8 cellular contexts compared by ENCODE assay signal in the genomic region with DNA sequence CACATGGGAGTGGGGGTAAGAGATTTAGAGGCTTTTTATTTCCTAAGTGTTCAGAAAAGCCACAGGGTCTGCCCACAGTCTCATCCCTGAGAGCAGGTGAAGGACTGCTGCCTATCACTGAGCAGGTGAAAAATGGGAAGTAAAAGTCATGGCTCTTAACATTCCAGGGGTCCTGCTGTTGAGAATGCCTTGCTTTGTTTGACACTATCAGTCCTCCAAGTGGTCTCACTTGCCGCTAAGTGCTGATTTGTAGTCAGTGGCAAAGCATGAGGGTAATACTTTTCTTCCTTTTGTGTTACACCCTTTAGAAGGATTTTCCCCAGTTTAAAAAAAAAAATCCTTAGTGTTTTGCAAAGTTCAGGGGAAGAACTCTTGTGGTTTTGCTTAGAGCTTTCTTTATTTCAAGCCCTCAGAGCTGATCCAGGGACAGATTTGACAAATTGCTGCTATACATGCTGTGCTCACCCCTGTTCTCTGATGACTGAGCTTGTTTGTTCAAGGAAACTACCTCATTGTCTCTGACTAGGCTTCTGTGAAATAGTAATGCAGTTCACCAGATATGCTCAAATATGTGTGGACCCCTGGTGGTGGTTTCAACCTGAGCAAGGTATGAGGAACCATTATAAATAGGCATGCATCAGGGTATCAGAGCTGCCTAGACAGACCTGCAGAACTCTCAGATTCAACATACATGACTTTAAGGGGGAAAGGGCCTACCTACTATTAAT.
DNase-seq lines count a peak whose midpoint lies in the region; ATAC-seq and TF ChIP-seq lines count a peak whose summit lies in the region.

No MANE protein-coding gene starts in this region.

- H3K4me3 ChIP-seq in A673 (ENCODE audit: low read depth, low read length, poor library complexity, severe bottlenecking) (no peak overlapping the region), SJCRH30 (no peak overlapping the region)

- DNase-seq in A673 (ENCODE audit: low spot score), result peak; percentile 41
- DNase-seq in SJCRH30, result peak; percentile 32 to 59
- DNase-seq in left kidney (ENCODE audit: low read depth, low spot score), result peak; percentile 72
- no peak for DNase-seq in activated T-cell treated with anti-CD3 and anti-CD28 coated beads for 4 hours
- DNase-seq in superior temporal gyrus (ENCODE audit: extremely low spot score), result no peak

- H3K27ac ChIP-seq in A673 (ENCODE audit: low read depth, low read length, poor library complexity, severe bottlenecking) (no peak overlapping the region), SJCRH30 (peak overlapping the region; percentile 42)

- BruUV-seq in A673 (replicated peaks; lab: Mats Ljungman, UMichigan), result no TSS peak

- intact Hi-C loops in A673 (cut with micrococcal nuclease; ENCODE audit: unreplicated experiment), result no loop called here

- H3K4me1 ChIP-seq in A673 (ENCODE audit: insufficient read depth, low read length, poor library complexity, severe bottlenecking), result peaks cover 29% of the 10 kb centered on the region
- H3K4me1 ChIP-seq in SJCRH30, result peaks cover 25% of the 10 kb centered on the region

- CTCF ChIA-PET in A673 (lab: Charles Lee), result interaction anchor here (0.6 to 1.2 kb wide), 4 partner anchors 19 to 251 kb away, joined by 3 to 12 read pairs (median 8); no protein-coding TSS in a partner anchor

- POLR2A ChIA-PET in A673 (lab: Charles Lee; ENCODE audit: low non-redundant PET), result no interaction called here

- H3K9me3 ChIP-seq in A673 (ENCODE audit: low read depth, low read length, poor library complexity, severe bottlenecking) (no peaks in the 10 kb centered on the region), SJCRH30 (replicated peaks) (no peaks in the 10 kb centered on the region)

- H3K36me3 ChIP-seq in A673 (ENCODE audit: insufficient read depth, low read length, poor library complexity, severe bottlenecking) (no peaks in the 10 kb centered on the region), SJCRH30 (no peaks in the 10 kb centered on the region)

- peak; percentile 77 for ATAC-seq in GM19452 (IDR thresholded peaks at IDR 0.05; ENCODE audit: unreplicated experiment)
- peak; percentile 75 for ATAC-seq in HG03439 (IDR thresholded peaks at IDR 0.05; ENCODE audit: unreplicated experiment)
- no peak for ATAC-seq in GM18873 (IDR thresholded peaks at IDR 0.05; ENCODE audit: low FRiP score, unreplicated experiment)

- H3K27me3 ChIP-seq in A673 (replicated peaks; ENCODE audit: insufficient read depth, low read depth, low read length, poor library complexity), result no peaks in the 10 kb centered on the region
- H3K27me3 ChIP-seq in SJCRH30, result no peaks in the 10 kb centered on the region

- peak; percentile 29 for TF ChIP-seq CTCF in A673 (conservative IDR thresholded peaks at IDR 0.05; ENCODE audit: low read depth, low read length)

Comparison
In these comparisons a context has a peak if more than half of its experiments do, and no peak if none do; other contexts are left out.
1. DNase-seq: peak in A673 (single experiment), SJCRH30 (2 of 2) and left kidney (single experiment); none in activated T-cell treated with anti-CD3 and anti-CD28 coated beads for 4 hours (single experiment) and superior temporal gyrus (single experiment).